In the genomic region with DNA sequence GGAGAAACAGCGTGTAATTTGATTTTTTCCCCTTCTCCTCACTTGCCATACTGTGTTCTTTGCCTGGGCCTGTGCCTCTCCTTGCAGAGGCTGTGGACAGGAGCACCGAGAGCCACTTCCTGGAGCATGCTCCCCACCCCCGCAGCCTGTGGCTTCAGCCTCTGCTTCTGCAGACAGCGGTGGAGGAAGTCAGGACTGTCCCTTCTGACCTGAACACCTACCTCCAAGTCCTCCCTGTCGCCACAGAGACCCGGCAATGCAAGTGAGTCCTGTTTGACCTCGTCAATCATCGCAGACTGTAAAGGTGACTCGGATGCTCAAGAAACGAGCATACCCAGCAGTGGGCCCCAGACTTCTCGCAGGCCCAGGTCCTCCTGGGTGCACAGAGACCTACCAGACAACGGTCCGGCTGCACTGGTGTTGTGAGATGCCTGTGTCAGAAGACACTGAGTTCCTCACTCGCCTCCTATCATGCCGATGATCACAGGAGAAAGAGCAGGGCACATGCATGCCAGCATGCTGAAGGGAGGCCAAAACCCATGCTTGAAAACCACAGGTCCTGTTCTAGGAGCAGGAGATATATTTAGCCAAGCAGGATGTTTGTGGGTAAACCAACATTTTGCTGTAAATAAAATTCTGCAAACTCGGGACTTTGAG, we compare ENCODE assay signal across 8 cellular contexts.
A peak's percentile ranks its signal among the peaks of the same experiment; 100 is the strongest.
DNase-seq lines count a peak whose midpoint lies in the region; ATAC-seq, FAIRE-seq and TF ChIP-seq lines count a peak whose summit lies in the region.

No MANE protein-coding gene starts in this region.

- peak overlapping the region; percentile 56 to 71 (median 66) for H3K27ac ChIP-seq in transverse colon
- no peak overlapping the region for H3K27ac ChIP-seq in thyroid gland

- in situ Hi-C loops in transverse colon (cut with MboI; ENCODE audit: low pct_ligation_motif_present in 1 of 4, low pct_unique_long_range_greater_than_20kb in 1 of 4, low sequenced_read_pairs in 3 of 4), result loop anchor here in 1 of 4 donors (25.0 kb wide), 1 partner anchor 101 kb away; no protein-coding TSS in a partner anchor

- no peaks in the 10 kb centered on the region for H3K27me3 ChIP-seq in transverse colon
- H3K27me3 ChIP-seq in Caco-2 (replicated peaks; ENCODE audit: control insufficient read depth, insufficient read depth, low read length), result no peaks in the 10 kb centered on the region
- H3K27me3 ChIP-seq in thyroid gland, result no peaks in the 10 kb centered on the region

- H3K27ac Mint-ChIP-seq in activated naive CD8-positive, alpha-beta T cell, result peak overlapping the region; percentile 90
- H3K27ac Mint-ChIP-seq in Caco-2 (ENCODE audit: unreplicated experiment), result no peak overlapping the region

- TF ChIP-seq POLR2A in GM12892 (IDR thresholded peaks at IDR 0.05; ENCODE audit: low read depth, low read length) (no peak), transverse colon (IDR thresholded peaks at IDR 0.05) (peak; percentile 21), thyroid gland (IDR thresholded peaks at IDR 0.05) (no peak)

- CTCF ChIA-PET in Caco-2 (lab: Charles Lee), result no interaction called here

- ATAC-seq in GM21576 (IDR thresholded peaks at IDR 0.05; ENCODE audit: unreplicated experiment), result peak; percentile 67

- no peaks in the 10 kb centered on the region for H3K9me3 Mint-ChIP-seq in activated naive CD8-positive, alpha-beta T cell (ENCODE audit: low read depth)
- H3K9me3 Mint-ChIP-seq in Caco-2 (ENCODE audit: unreplicated experiment), result no peaks in the 10 kb centered on the region

- no peaks in the 10 kb centered on the region for H3K9me3 ChIP-seq in transverse colon
- H3K9me3 ChIP-seq in Caco-2, result no peaks in the 10 kb centered on the region
- H3K9me3 ChIP-seq in thyroid gland, result no peaks in the 10 kb centered on the region

- FAIRE-seq in GM12892 (lab: Jason Lieb, UNC), result peak; percentile 91

- peaks cover 40% of the 10 kb centered on the region for H3K4me1 Mint-ChIP-seq in activated naive CD8-positive, alpha-beta T cell (ENCODE audit: low read depth)
- H3K4me1 Mint-ChIP-seq in Caco-2 (ENCODE audit: low read depth, unreplicated experiment), result peaks cover 14% of the 10 kb centered on the region

- peaks cover 7 to 61% (median 28%) of the 10 kb centered on the region in 4 donors for H3K4me1 ChIP-seq in transverse colon
- peaks cover 10% of the 10 kb centered on the region for H3K4me1 ChIP-seq in Caco-2
- peaks cover 8 to 17% of the 10 kb centered on the region in 2 donors for H3K4me1 ChIP-seq in thyroid gland

- peak overlapping the region; percentile 49 for H3K4me3 Mint-ChIP-seq in activated naive CD8-positive, alpha-beta T cell
- no peak overlapping the region for H3K4me3 Mint-ChIP-seq in Caco-2 (ENCODE audit: unreplicated experiment)

- no peaks in the 10 kb centered on the region for H3K36me3 Mint-ChIP-seq in activated naive CD8-positive, alpha-beta T cell
- H3K36me3 Mint-ChIP-seq in Caco-2 (ENCODE audit: insufficient read depth, unreplicated experiment), result no peaks in the 10 kb centered on the region

- no peak for TF ChIP-seq CTCF in transverse colon (IDR thresholded peaks at IDR 0.05)
- TF ChIP-seq CTCF in Caco-2 (IDR thresholded peaks at IDR 0.05; ENCODE audit: insufficient read depth in 1 of 2, low read depth in 1 of 2, low read length in 1 of 2, severe bottlenecking in 1 of 2, unreplicated experiment in 1 of 2), result no peak
- no peak for TF ChIP-seq CTCF in thyroid gland (IDR thresholded peaks at IDR 0.05)

- intact Hi-C loops in transverse colon (cut with DNase I; ENCODE audit: low total_unique reads) (no loop called here), Caco-2 (cut with micrococcal nuclease; ENCODE audit: unreplicated experiment) (no loop called here), thyroid gland (cut with DNase I) (no loop called here)

- POLR2A ChIA-PET in Caco-2 (lab: Charles Lee), result no interaction called here

- TF ChIP-seq EP300 in transverse colon (IDR thresholded peaks at IDR 0.05; ENCODE audit: low read depth), result no peak

- 45 to 54% methylated on average over 2 to 16 of the region's 16 CpGs for WGBS in transverse colon (ENCODE audit: low coverage in 1 of 2), 2 donors
- WGBS in thyroid gland, 2 donors, result 82 to 83% methylated on average over 16 of the region's 16 CpGs

- no TSS peak for BruUV-seq in Caco-2 (replicated peaks; lab: Mats Ljungman, UMichigan)

- no peak overlapping the region for H3K4me3 ChIP-seq in transverse colon
- H3K4me3 ChIP-seq in Caco-2 (ENCODE audit: low read depth, low read length), result no peak overlapping the region
- no peak overlapping the region for H3K4me3 ChIP-seq in thyroid gland (replicated peaks in 1 of 3)

- DNase-seq in GM12892 (ENCODE audit: insufficient read length), result peak; percentile 42
- DNase-seq in LHCN-M2 (ENCODE audit: low read depth), result peak; percentile 78
- DNase-seq in left kidney (ENCODE audit: low read depth, low spot score), result peak; percentile 43
- peak; percentile 75 for DNase-seq in transverse colon
- DNase-seq in Caco-2, result no peak
- no peak for DNase-seq in thyroid gland

- H3K36me3 ChIP-seq in transverse colon (no peaks in the 10 kb centered on the region), Caco-2 (ENCODE audit: control insufficient read depth, insufficient read depth, low read length) (no peaks in the 10 kb centered on the region), thyroid gland (no peaks in the 10 kb centered on the region)

- no peaks in the 10 kb centered on the region for H3K27me3 Mint-ChIP-seq in activated naive CD8-positive, alpha-beta T cell
- no peaks in the 10 kb centered on the region for H3K27me3 Mint-ChIP-seq in Caco-2 (ENCODE audit: insufficient read depth, unreplicated experiment)

Comparison
In these comparisons a context has a peak if more than half of its experiments do, and no peak if none do; other contexts are left out.
1. DNase-seq: peak in GM12892 (single experiment), LHCN-M2 (single experiment), left kidney (single experiment) and transverse colon (single experiment); none in Caco-2 (0 of 2) and thyroid gland (0 of 2).
2. H3K27ac ChIP-seq: peak in transverse colon (4 of 4); none in thyroid gland (0 of 3).